ENCODE assay signal across 17 cellular contexts in genomic region chr7:120259382-120259781, GRCh38. TPM values are rescaled to one million over a fixed set of nuclear protein-coding genes. Genes with fewer than 3 reads are reported as not detected.
"Had no signal": no experiment of that assay in that cellular context is flagged by ENCODE, and none has a peak within 500 bp of the region (broad histone marks: within the 10 kb centered on the region; RNA-seq: fewer than 3 reads in every experiment).

No MANE protein-coding gene starts in this region.

- H3K36me3 Mint-ChIP-seq: activated naive CD4-positive, alpha-beta T cell treated with anti-CD3 and anti-CD28 coated beads, Interleukin-2, amount 50 U/mL, for 24 hours; mesothelial cell of epicardium had no signal

- H3K9me3 Mint-ChIP-seq: activated CD4-positive, alpha-beta T cell treated with anti-CD3 and anti-CD28 coated beads, Interleukin-2, amount 10 ng/mL, durations not matched to agents 24 days and 14 days; activated naive CD4-positive, alpha-beta T cell treated with anti-CD3 and anti-CD28 coated beads, Interleukin-2, amount 50 U/mL, for 24 hours; activated T-helper 2 cell treated with anti-CD3 and anti-CD28 coated beads, Interferon-gamma antibody, Interleukin-2, Interleukin-4, amounts not matched to agents 10 μg/mL and 5 μg/mL and 100 μg/mL, durations not matched to agents 14 hours and 24 hours and 36 hours had no signal

- H3K27me3 ChIP-seq: esophagus squamous epithelium, ovary had no signal

- H3K36me3 ChIP-seq: esophagus squamous epithelium, lower lobe of right lung, ovary, thoracic aorta had no signal

- H3K4me1 Mint-ChIP-seq: activated B cell treated with CpG ODN at 0.5 μM for 24 hours; activated CD4-positive, alpha-beta T cell treated with anti-CD3 and anti-CD28 coated beads, Interleukin-2, amount 10 ng/mL, durations not matched to agents 24 days and 14 days; activated naive CD4-positive, alpha-beta T cell treated with anti-CD3 and anti-CD28 coated beads, Interleukin-2, amount 50 U/mL, for 24 hours; mesothelial cell of epicardium; neural crest cell; stimulated activated naive CD8-positive, alpha-beta T cell treated with anti-CD3 and anti-CD28 coated beads, Interleukin-15, amount 100 ng/mL, for 72 hours had no signal

- H3K27ac ChIP-seq: esophagus squamous epithelium, lower lobe of right lung, ovary, thoracic aorta had no signal

- H3K9me3 ChIP-seq: esophagus squamous epithelium, lower lobe of right lung, ovary, thoracic aorta had no signal

- H3K4me1 ChIP-seq: esophagus squamous epithelium, lower lobe of right lung had no signal

- H3K27ac Mint-ChIP-seq: activated B cell treated with CpG ODN at 0.5 μM for 24 hours; activated CD4-positive, alpha-beta T cell treated with anti-CD3 and anti-CD28 coated beads, Interleukin-2, amount 10 ng/mL, durations not matched to agents 24 days and 14 days; activated naive CD4-positive, alpha-beta T cell treated with anti-CD3 and anti-CD28 coated beads, Interleukin-2, amount 50 U/mL, for 24 hours; activated T-helper 2 cell treated with anti-CD3 and anti-CD28 coated beads, Interferon-gamma antibody, Interleukin-2, Interleukin-4, amounts not matched to agents 10 μg/mL and 5 μg/mL and 100 μg/mL, durations not matched to agents 14 hours and 24 hours and 36 hours; mesothelial cell of epicardium; stimulated activated naive CD8-positive, alpha-beta T cell treated with anti-CD3 and anti-CD28 coated beads, Interleukin-15, amount 100 ng/mL, for 72 hours; T-helper 1 cell treated with Interleukin-12 subunit alpha and Interleukin-12 subunit beta and Interleukin-4 antibody, amounts not matched to agents 30 μg/mL and 1 μg/mL, for 36 hours had no signal

- H3K4me3 Mint-ChIP-seq: activated B cell treated with CpG ODN at 0.5 μM for 24 hours; activated CD4-positive, alpha-beta T cell treated with anti-CD3 and anti-CD28 coated beads, Interleukin-2, amount 10 ng/mL, durations not matched to agents 24 days and 14 days; activated naive CD4-positive, alpha-beta T cell treated with anti-CD3 and anti-CD28 coated beads, Interleukin-2, amount 50 U/mL, for 24 hours; mesothelial cell of epicardium; neural crest cell; stimulated activated naive CD8-positive, alpha-beta T cell treated with anti-CD3 and anti-CD28 coated beads, Interleukin-15, amount 100 ng/mL, for 72 hours; T-helper 1 cell treated with Interleukin-12 subunit alpha and Interleukin-12 subunit beta and Interleukin-4 antibody, amounts not matched to agents 30 μg/mL and 1 μg/mL, for 36 hours had no signal

- H3K4me3 ChIP-seq: esophagus squamous epithelium, lower lobe of right lung, ovary, thoracic aorta had no signal

- DNase-seq: activated B cell treated with CpG ODN at 0.5 μM for 24 hours; activated CD4-positive, alpha-beta T cell treated with anti-CD3 and anti-CD28 coated beads, Interleukin-2, amount 10 ng/mL, durations not matched to agents 24 days and 14 days; amniotic stem cell; esophagus squamous epithelium; hypothalamus; left cardiac atrium; lower lobe of right lung; ovary; stimulated activated CD4-positive, alpha-beta T cell treated with anti-CD3 and anti-CD28 coated beads, Interleukin-15, amount 100 ng/mL, for 24 hours; stimulated activated CD4-positive, alpha-beta T cell treated with anti-CD3 and anti-CD28 coated beads, Interleukin-4, amount 100 ng/mL, for 24 hours; stimulated activated naive CD8-positive, alpha-beta T cell treated with anti-CD3 and anti-CD28 coated beads, Interleukin-15, amount 100 ng/mL, for 72 hours had no signal

- ATAC-seq: left cardiac atrium; lower lobe of right lung; stimulated activated naive CD8-positive, alpha-beta T cell treated with anti-CD3 and anti-CD28 coated beads, Interleukin-15, amount 100 ng/mL, for 72 hours had no signal

- H3K27me3 Mint-ChIP-seq: activated B cell treated with CpG ODN at 0.5 μM for 24 hours; activated CD4-positive, alpha-beta T cell treated with anti-CD3 and anti-CD28 coated beads, Interleukin-2, amount 10 ng/mL, durations not matched to agents 24 days and 14 days; activated naive CD4-positive, alpha-beta T cell treated with anti-CD3 and anti-CD28 coated beads, Interleukin-2, amount 50 U/mL, for 24 hours; stimulated activated naive CD8-positive, alpha-beta T cell treated with anti-CD3 and anti-CD28 coated beads, Interleukin-15, amount 100 ng/mL, for 72 hours had no signal

RNA-seq across cellular contexts. Expression of gene KCND2, which starts 13.6 kb away (rescaled TPM):
- total RNA-seq: activated B cell treated with CpG ODN at 0.5 μM for 24 hours; activated CD4-positive, alpha-beta T cell treated with anti-CD3 and anti-CD28 coated beads, Interleukin-2, amount 10 ng/mL, durations not matched to agents 24 days and 14 days; activated T-helper 2 cell treated with anti-CD3 and anti-CD28 coated beads, Interferon-gamma antibody, Interleukin-2, Interleukin-4, amounts not matched to agents 10 μg/mL and 5 μg/mL and 100 μg/mL, durations not matched to agents 14 hours and 24 hours and 36 hours had no signal
